ENCODE assay signal across 16 cellular contexts in the genomic region with DNA sequence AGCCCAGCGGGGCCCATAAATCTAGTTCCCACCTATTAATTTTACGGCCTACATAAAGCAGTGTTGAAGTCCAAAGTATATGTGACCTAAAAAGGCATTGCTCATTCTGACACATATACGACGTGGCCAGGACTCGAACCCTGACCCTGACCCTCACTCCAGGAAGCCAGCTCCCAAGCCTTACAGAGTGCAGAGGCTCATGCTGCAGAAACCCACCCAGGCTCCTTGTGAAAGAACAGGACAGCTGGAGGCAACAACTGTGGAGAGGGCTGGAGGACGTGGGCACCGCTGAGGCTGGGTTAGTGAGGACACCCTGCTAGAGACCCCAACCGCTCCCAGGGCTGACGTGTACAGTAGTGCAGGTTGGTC.
"Had no signal": no experiment of that assay in that cellular context is flagged by ENCODE, and none has a peak within 500 bp of the region (broad histone marks: within the 10 kb centered on the region; RNA-seq: fewer than 3 reads in every experiment).

No MANE protein-coding gene starts in this region.

- H3K27ac ChIP-seq: esophagus squamous epithelium, foreskin keratinocyte, SK-N-MC, suprapubic skin had no signal

- H3K4me1 Mint-ChIP-seq: activated naive CD8-positive, alpha-beta T cell treated with anti-CD3 and anti-CD28 coated beads, Interleukin-2, amount 10 ng/mL, durations not matched to agents 7 days and 5 days; naive B cell; WTC11 had no signal

- H3K27ac Mint-ChIP-seq: activated naive CD8-positive, alpha-beta T cell treated with anti-CD3 and anti-CD28 coated beads, Interleukin-2, amount 10 ng/mL, durations not matched to agents 7 days and 5 days; naive B cell; WTC11 had no signal

- H3K27me3 ChIP-seq: esophagus squamous epithelium, suprapubic skin had no signal

- FAIRE-seq: islet of Langerhans had no signal

- H3K27me3 Mint-ChIP-seq: activated naive CD8-positive, alpha-beta T cell treated with anti-CD3 and anti-CD28 coated beads, Interleukin-2, amount 10 ng/mL, durations not matched to agents 7 days and 5 days had no signal

- DNase-seq: activated CD4-positive, alpha-beta T cell treated with anti-CD3 and anti-CD28 coated beads for 48 hours; activated naive CD8-positive, alpha-beta T cell treated with anti-CD3 and anti-CD28 coated beads, Interleukin-2, amount 10 ng/mL, durations not matched to agents 7 days and 5 days; activated T-cell treated with anti-CD3 and anti-CD28 coated beads, Interleukin-2, amount 50 U/mL, for 48 hours; anterior cingulate cortex; esophagus squamous epithelium; foreskin keratinocyte; midbrain; naive B cell; stimulated activated CD4-positive, alpha-beta T cell treated with anti-CD3 and anti-CD28 coated beads, Interleukin-12 subunit alpha, Interleukin-12 subunit beta, amount 100 ng/mL, for 4 hours; stimulated activated naive CD4-positive, alpha-beta T cell; T-helper 1 cell had no signal

- H3K36me3 ChIP-seq: esophagus squamous epithelium, suprapubic skin had no signal

- H3K4me1 ChIP-seq: foreskin keratinocyte had no signal

- H3K4me3 ChIP-seq: esophagus squamous epithelium, SK-N-MC, suprapubic skin had no signal

- H3K36me3 Mint-ChIP-seq: activated naive CD8-positive, alpha-beta T cell treated with anti-CD3 and anti-CD28 coated beads, Interleukin-2, amount 10 ng/mL, durations not matched to agents 7 days and 5 days; naive B cell; WTC11 had no signal

- ATAC-seq: sciatic nerve, WTC11 had no signal

- H3K9me3 ChIP-seq: esophagus squamous epithelium, suprapubic skin had no signal

- H3K9me3 Mint-ChIP-seq: activated naive CD8-positive, alpha-beta T cell treated with anti-CD3 and anti-CD28 coated beads, Interleukin-2, amount 10 ng/mL, durations not matched to agents 7 days and 5 days; WTC11 had no signal

- H3K4me3 Mint-ChIP-seq: activated naive CD8-positive, alpha-beta T cell treated with anti-CD3 and anti-CD28 coated beads, Interleukin-2, amount 10 ng/mL, durations not matched to agents 7 days and 5 days; naive B cell; WTC11 had no signal
